Comparison of ENCODE assay signal across 10 cellular contexts in genomic region chr19:50300814-50301606, GRCh38. TPM values are rescaled to one million over a fixed set of nuclear protein-coding genes. Genes with fewer than 3 reads are reported as not detected.
A peak's percentile ranks its signal among the peaks of the same experiment; 100 is the strongest.
DNase-seq lines count a peak whose midpoint lies in the region; ATAC-seq and TF ChIP-seq lines count a peak whose summit lies in the region.
"Had no signal": no experiment of that assay in that cellular context is flagged by ENCODE, and none has a peak within 500 bp of the region (broad histone marks: within the 10 kb centered on the region; RNA-seq: fewer than 3 reads in every experiment).

No MANE protein-coding gene starts in this region.

- no peaks in the 10 kb centered on the region for H3K36me3 ChIP-seq in BJ (ENCODE audit: control insufficient read depth, insufficient read depth, low read length)
- no peaks in the 10 kb centered on the region for H3K36me3 ChIP-seq in adipocyte (ENCODE audit: control insufficient read depth, insufficient read depth, low read length, severe bottlenecking)
- no peaks in the 10 kb centered on the region for H3K36me3 ChIP-seq in mucosa of descending colon (ENCODE audit: low read depth)

- POLR2A ChIA-PET in BJ (lab: Charles Lee): no interaction called here

- DNase-seq in BJ (ENCODE audit: low read depth) (peak; percentile 4), HFF-Myc (ENCODE audit: extremely low read depth, low read depth) (peak; percentile 47), adipocyte (ENCODE audit: low read depth) (peak; percentile 42), kidney tubule cell (ENCODE audit: low spot score) (peak; percentile 57), left colon (no peak), NCI-H1048 (lab: John Stamatoyannopoulos, UW) (no peak), mucosa of descending colon (no peak)
- DNase-seq: GOT3 had no signal

- no peak overlapping the region for H3K9ac ChIP-seq in adipocyte (ENCODE audit: low read length)

- H3K4me3 ChIP-seq in BJ (ENCODE audit: low read depth, low read length) (no peak overlapping the region), HFF-Myc (replicated peaks; ENCODE audit: low read depth, low read length) (no peak overlapping the region), adipocyte (ENCODE audit: low read length) (no peak overlapping the region), mucosa of descending colon (no peak overlapping the region)

- intact Hi-C loops in left colon (cut with DNase I, micrococcal nuclease): no loop called here
- intact Hi-C loops in mucosa of descending colon (cut with DNase I, micrococcal nuclease): no loop called here

- CTCF ChIA-PET in BJ (lab: Yijun Ruan, JAX): interaction anchor here (0.6 kb wide), 1 partner anchor 403 kb away, joined by 3 read pairs; no protein-coding TSS in a partner anchor

- no peak for TF ChIP-seq CTCF in BJ (IDR thresholded peaks at IDR 0.05; ENCODE audit: insufficient read depth, low read depth, low read length)
- TF ChIP-seq CTCF in HFF-Myc (IDR thresholded peaks at IDR 0.05; ENCODE audit: low read depth, low read length, missing control alignments): no peak
- TF ChIP-seq CTCF in mucosa of descending colon (IDR thresholded peaks at IDR 0.05): no peak

- ATAC-seq in HG03196 (IDR thresholded peaks at IDR 0.05; ENCODE audit: unreplicated experiment): no peak
- no peak for ATAC-seq in left colon
- no peak for ATAC-seq in mucosa of descending colon
- ATAC-seq: sciatic nerve had no signal

- H3K9me3 ChIP-seq in adipocyte (ENCODE audit: control insufficient read depth, low read length): peaks cover 7% of the 10 kb centered on the region
- no peaks in the 10 kb centered on the region for H3K9me3 ChIP-seq in mucosa of descending colon

- H3K4me1 ChIP-seq in adipocyte (ENCODE audit: control insufficient read depth, insufficient read depth, low read length) (no peaks in the 10 kb centered on the region), mucosa of descending colon (ENCODE audit: low read depth) (no peaks in the 10 kb centered on the region)

- no peaks in the 10 kb centered on the region; the same call in 1 of the 2 replicates for H3K27me3 ChIP-seq in BJ (ENCODE audit: control insufficient read depth, insufficient read depth, low read length)
- H3K27me3 ChIP-seq in adipocyte (replicated peaks; ENCODE audit: control insufficient read depth, insufficient read depth, low read length): no peaks in the 10 kb centered on the region

RNA-seq across cellular contexts. Expression of gene KCNC3, which starts 28.2 kb away (rescaled TPM):
- polyA plus RNA-seq in BJ (2011; rRNA removed): 0.02 and 0.04 TPM in 2 replicates
- 0.19 and 0.21 TPM in 2 replicates for polyA minus RNA-seq in BJ (2011; rRNA and poly(A)+ RNA removed)
- total RNA-seq in left colon (1 to 10 TPM in 1 of 2 donors, under 1 TPM in 1; 0.76 to 1.3 TPM), mucosa of descending colon (1 to 10 TPM in 2 of 3 donors, under 1 TPM in 1; 0.49 to 1.5 (median 1.1) TPM)

Comparison
In these comparisons a context has a peak if more than half of its experiments do, and no peak if none do; other contexts are left out.
1. DNase-seq: peak in BJ (single experiment), HFF-Myc (single experiment), adipocyte (single experiment) and kidney tubule cell (single experiment); none in left colon (0 of 2), NCI-H1048 (single experiment) and mucosa of descending colon (0 of 3).